In the genomic region with DNA sequence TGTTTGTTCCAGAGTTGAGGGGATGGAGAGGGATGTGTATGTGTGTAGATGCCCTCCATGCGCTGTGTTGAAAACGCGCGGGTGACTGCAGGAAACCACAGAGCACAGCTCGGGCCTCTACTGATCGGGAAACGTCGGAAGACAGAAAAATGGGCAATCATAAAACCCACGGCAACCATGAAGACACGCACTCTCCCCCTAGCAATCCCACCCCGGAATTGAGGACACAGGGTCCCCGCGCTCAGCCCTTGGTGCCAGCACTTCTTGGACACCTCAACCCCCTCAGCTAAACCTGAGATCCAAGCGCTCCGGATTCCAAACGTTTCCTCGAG, we compare ENCODE assay signal across 6 cellular contexts. TPM values are rescaled to one million over a fixed set of nuclear protein-coding genes. Genes with fewer than 3 reads are reported as not detected.
DNase-seq lines count a peak whose midpoint lies in the region; ATAC-seq and TF ChIP-seq lines count a peak whose summit lies in the region.

No MANE protein-coding gene starts in this region.

- CTCF ChIA-PET in PC-3 (lab: Charles Lee) = interaction anchor here (0.5 to 0.7 kb wide), 2 partner anchors 15 to 210 kb away, joined by 3 read pairs; a partner anchor contains a TSS

- H3K4me3 ChIP-seq in PC-3 (ENCODE audit: low read length) = peak overlapping the region; percentile 92
- peak overlapping the region; percentile 77 for H3K4me3 ChIP-seq in thymus (ENCODE audit: low read length)

- peak overlapping the region; percentile 85 for H3K4me2 ChIP-seq in PC-3 (ENCODE audit: low read length)

- peak overlapping the region; percentile 91 for H3K9ac ChIP-seq in PC-3 (ENCODE audit: low read length)

- H3K9me2 ChIP-seq in PC-3 (replicated peaks; ENCODE audit: low read length) = no peaks in the 10 kb centered on the region

- POLR2A ChIA-PET in PC-3 (lab: Charles Lee; ENCODE audit: unreplicated experiment) = interaction anchor here (0.6 to 1.3 kb wide), 4 partner anchors 10 to 80 kb away, joined by 3 to 7 read pairs (median 4); a partner anchor contains a TSS

- no peak for TF ChIP-seq CTCF in PC-3 (conservative IDR thresholded peaks at IDR 0.05; ENCODE audit: low read depth, low read length)

- H3K79me2 ChIP-seq in PC-3 (ENCODE audit: low read length) = peaks cover 74% of the 10 kb centered on the region

- H3K36me3 ChIP-seq in PC-3 (ENCODE audit: low read depth, low read length) = peaks cover 14% of the 10 kb centered on the region
- peaks cover 14% of the 10 kb centered on the region for H3K36me3 ChIP-seq in thymus (ENCODE audit: control insufficient read depth, insufficient read depth)

- H3F3A ChIP-seq in PC-3 (ENCODE audit: low read length, unreplicated experiment) = peaks cover 13% of the 10 kb centered on the region

- no peak for DNase-seq in PC-3
- DNase-seq in glomerular visceral epithelial cell (ENCODE audit: extremely low spot score) = peak; percentile 33
- no peak for DNase-seq in middle frontal gyrus (ENCODE audit: extremely low spot score, low spot score)
- DNase-seq in SHP77 treated with DMSO at 0.1 percent for 48 hours (lab: John Stamatoyannopoulos, UW) = no peak

- peak; percentile 22 for ATAC-seq in GM19351 (IDR thresholded peaks at IDR 0.05; ENCODE audit: unreplicated experiment)
- ATAC-seq in PC-3 = peak; percentile 11

- H3K4me1 ChIP-seq in PC-3 (ENCODE audit: insufficient read depth, low read length) = peaks cover 42% of the 10 kb centered on the region
- H3K4me1 ChIP-seq in thymus (ENCODE audit: control insufficient read depth, insufficient read depth, low read length) = peaks cover 20% of the 10 kb centered on the region

- under 1% methylated on average over 17 of the region's 17 CpGs for WGBS in thymus

- H3K27me3 ChIP-seq in PC-3 (ENCODE audit: low read length) = no peaks in the 10 kb centered on the region
- no peaks in the 10 kb centered on the region for H3K27me3 ChIP-seq in thymus (ENCODE audit: control insufficient read depth, insufficient read depth)

- intact Hi-C loops in PC-3 (cut with micrococcal nuclease) = loop anchor here (5.0 kb wide), 1 partner anchor 69 kb away; a partner anchor contains a TSS

- H3K27ac ChIP-seq in PC-3 (ENCODE audit: low read length) (peak overlapping the region; percentile 80), thymus (ENCODE audit: low read depth) (peak overlapping the region; percentile 94)

- no TSS peak for BruUV-seq in PC-3 (replicated peaks; lab: Mats Ljungman, UMichigan)

- peaks cover 6% of the 10 kb centered on the region; the same call in 1 of the 2 replicates for H4K20me1 ChIP-seq in PC-3 (ENCODE audit: low read length)

- no peaks in the 10 kb centered on the region for H3K9me3 ChIP-seq in PC-3 (ENCODE audit: low read length)
- no peaks in the 10 kb centered on the region for H3K9me3 ChIP-seq in thymus (ENCODE audit: control insufficient read depth)

- H2AFZ ChIP-seq in PC-3 (ENCODE audit: low read length) = peak overlapping the region; percentile 83

RNA-seq across cellular contexts. Expression of a gene that starts 0.2 kb away (rescaled TPM):
- 83.6 and 95.6 TPM in 2 replicates for total RNA-seq in PC-3 (2014; rRNA removed)
- polyA plus RNA-seq in thymus = 19.3 TPM

RNA-seq across cellular contexts. Expression of a gene that starts 0.8 kb away (rescaled TPM):
- 4.7 and 9.7 TPM in 2 replicates for total RNA-seq in PC-3 (2014; rRNA removed)
- polyA plus RNA-seq in thymus = 14.0 TPM

RNA-seq across cellular contexts. Expression of a gene that starts 6.1 kb away (rescaled TPM):
- total RNA-seq in PC-3 (2014; rRNA removed) = 12.9 and 16.3 TPM in 2 replicates
- polyA plus RNA-seq in thymus = 64.6 TPM

RNA-seq across cellular contexts. Expression of a gene that starts 6.2 kb away (rescaled TPM):
- 236 and 302 TPM in 2 replicates for total RNA-seq in PC-3 (2014; rRNA removed)
- polyA plus RNA-seq in thymus = 152 TPM

RNA-seq across cellular contexts. Expression of a gene that starts 7.6 kb away (rescaled TPM):
- total RNA-seq in PC-3 (2014; rRNA removed) = 190 and 311 TPM in 2 replicates
- polyA plus RNA-seq in thymus = 191 TPM
